In the genomic region with DNA sequence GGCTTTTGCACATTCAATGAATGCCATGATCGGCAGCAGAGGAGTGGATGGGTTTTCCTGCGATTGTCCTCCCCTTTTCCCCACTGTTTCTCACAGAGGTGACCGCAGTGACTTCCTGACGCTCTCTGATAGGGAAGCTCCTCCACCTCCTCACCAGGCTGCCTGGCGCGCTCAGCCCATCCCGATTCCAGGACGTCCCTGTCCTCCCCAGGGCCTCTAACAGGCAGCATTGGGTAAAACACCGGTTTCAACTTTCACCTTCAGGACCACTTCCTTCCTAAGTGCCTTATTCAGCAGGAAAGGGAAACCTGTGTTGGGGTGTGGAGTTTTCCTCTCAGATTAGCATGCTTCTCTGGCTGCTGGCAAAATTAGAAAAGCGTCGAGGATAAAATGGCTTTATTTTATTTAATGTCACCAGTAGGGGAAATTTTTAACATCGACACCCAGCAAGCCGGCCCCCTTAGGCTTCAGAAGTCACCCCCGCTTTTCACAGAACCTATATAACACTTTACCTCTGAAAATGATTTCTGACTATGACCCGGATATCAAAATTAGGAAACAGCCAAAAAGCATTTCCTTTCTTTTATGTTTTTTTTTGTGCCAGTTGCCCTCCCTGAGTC, we compare ENCODE assay signal across 8 cellular contexts.
DNase-seq lines count a peak whose midpoint lies in the region; ATAC-seq and TF ChIP-seq lines count a peak whose summit lies in the region.

No MANE protein-coding gene starts in this region.

- TF ChIP-seq CTCF in sigmoid colon (IDR thresholded peaks at IDR 0.05): no peak

- TF ChIP-seq EP300 in sigmoid colon (IDR thresholded peaks at IDR 0.05): no peak

- H3K36me3 Mint-ChIP-seq in activated T-helper 1 cell treated with anti-CD3 and anti-CD28 coated beads, Interleukin-12 subunit alpha, Interleukin-12 subunit beta, Interleukin-2, Interleukin-4 antibody, amounts not matched to agents 30 ng/mL and 10 ng/mL and 1 ng/mL, durations not matched to agents 14 hours and 24 hours and 36 hours (ENCODE audit: low read depth): no peaks in the 10 kb centered on the region

- H3K27ac ChIP-seq in sigmoid colon: peak overlapping the region in 3 of 4 donors; percentile 2 to 53 (median 7)

- peaks cover 8% of the 10 kb centered on the region for H3K27me3 Mint-ChIP-seq in activated T-helper 1 cell treated with anti-CD3 and anti-CD28 coated beads, Interleukin-12 subunit alpha, Interleukin-12 subunit beta, Interleukin-2, Interleukin-4 antibody, amounts not matched to agents 30 ng/mL and 10 ng/mL and 1 ng/mL, durations not matched to agents 14 hours and 24 hours and 36 hours (ENCODE audit: insufficient read depth)

- no peak overlapping the region for H3K27ac Mint-ChIP-seq in activated T-helper 1 cell treated with anti-CD3 and anti-CD28 coated beads, Interleukin-12 subunit alpha, Interleukin-12 subunit beta, Interleukin-2, Interleukin-4 antibody, amounts not matched to agents 30 ng/mL and 10 ng/mL and 1 ng/mL, durations not matched to agents 14 hours and 24 hours and 36 hours

- peak overlapping the region; percentile 51 for H3K4me3 Mint-ChIP-seq in activated T-helper 1 cell treated with anti-CD3 and anti-CD28 coated beads, Interleukin-12 subunit alpha, Interleukin-12 subunit beta, Interleukin-2, Interleukin-4 antibody, amounts not matched to agents 30 ng/mL and 10 ng/mL and 1 ng/mL, durations not matched to agents 14 hours and 24 hours and 36 hours

- no peaks in the 10 kb centered on the region for H3K9me3 ChIP-seq in sigmoid colon

- H3K4me1 ChIP-seq in sigmoid colon: peaks cover 0 to 12% (median 3%) of the 10 kb centered on the region in 4 donors

- peak; percentile 38 for ATAC-seq in GM18498 (IDR thresholded peaks at IDR 0.05; ENCODE audit: unreplicated experiment)

- no peak for TF ChIP-seq POLR2A in sigmoid colon (IDR thresholded peaks at IDR 0.05)

- H3K4me3 ChIP-seq in H7 (ENCODE audit: insufficient read depth, low read depth, low read length) (no peak overlapping the region), sigmoid colon (peak overlapping the region in 3 of 4 donors; percentile 4 to 26 (median 16))

- intact Hi-C loops in activated T-helper 1 cell treated with anti-CD3 and anti-CD28 coated beads, Interleukin-12 subunit alpha, Interleukin-12 subunit beta, Interleukin-2, Interleukin-4 antibody, amounts not matched to agents 30 ng/mL and 10 ng/mL and 1 ng/mL, durations not matched to agents 14 hours and 24 hours and 36 hours (cut with micrococcal nuclease): loop anchor here (1.0 to 10.0 kb wide), 8 partner anchors 79 to 1680 kb away; no protein-coding TSS in a partner anchor
- intact Hi-C loops in sigmoid colon (cut with DNase I): no loop called here

- no peaks in the 10 kb centered on the region for H3K27me3 ChIP-seq in H7 (ENCODE audit: control insufficient read depth, insufficient read depth, low read length)
- H3K27me3 ChIP-seq in sigmoid colon: no peaks in the 10 kb centered on the region

- no peaks in the 10 kb centered on the region for H3K36me3 ChIP-seq in H7 (replicated peaks; ENCODE audit: control insufficient read depth, insufficient read depth, low read length)
- H3K36me3 ChIP-seq in sigmoid colon: no peaks in the 10 kb centered on the region

- DNase-seq in H7 (peak; percentile 28), NCI-H1105 treated with DMSO at 0.1 percent for 48 hours (lab: John Stamatoyannopoulos, UW) (peak; percentile 58), iPS DF 19.7 (ENCODE audit: low read depth, low spot score) (peak; percentile 68), sigmoid colon (peak; percentile 62), SKM-1 (lab: John Stamatoyannopoulos, UW; ENCODE audit: unreplicated experiment) (no peak)
- DNase-seq in activated T-helper 1 cell treated with anti-CD3 and anti-CD28 coated beads, Interleukin-12 subunit alpha, Interleukin-12 subunit beta, Interleukin-2, Interleukin-4 antibody, amounts not matched to agents 30 ng/mL and 10 ng/mL and 1 ng/mL, durations not matched to agents 14 hours and 24 hours and 36 hours (ENCODE audit: low spot score): no peak
- no peak for DNase-seq in effector CD4-positive, alpha-beta T cell

- peaks cover 19% of the 10 kb centered on the region for H3K4me1 Mint-ChIP-seq in activated T-helper 1 cell treated with anti-CD3 and anti-CD28 coated beads, Interleukin-12 subunit alpha, Interleukin-12 subunit beta, Interleukin-2, Interleukin-4 antibody, amounts not matched to agents 30 ng/mL and 10 ng/mL and 1 ng/mL, durations not matched to agents 14 hours and 24 hours and 36 hours (ENCODE audit: low read depth)

- 26 to 32% methylated on average over 15 of the region's 15 CpGs for WGBS in sigmoid colon, 2 donors

- H3K9me3 Mint-ChIP-seq in activated T-helper 1 cell treated with anti-CD3 and anti-CD28 coated beads, Interleukin-12 subunit alpha, Interleukin-12 subunit beta, Interleukin-2, Interleukin-4 antibody, amounts not matched to agents 30 ng/mL and 10 ng/mL and 1 ng/mL, durations not matched to agents 14 hours and 24 hours and 36 hours: no peaks in the 10 kb centered on the region

Comparison
In these comparisons a context has a peak if more than half of its experiments do, and no peak if none do; other contexts are left out.
1. DNase-seq: peak in H7 (single experiment), NCI-H1105 treated with DMSO at 0.1 percent for 48 hours (single experiment), iPS DF 19.7 (single experiment) and sigmoid colon (single experiment); none in activated T-helper 1 cell treated with anti-CD3 and anti-CD28 coated beads, Interleukin-12 subunit alpha, Interleukin-12 subunit beta, Interleukin-2, Interleukin-4 antibody, amounts not matched to agents 30 ng/mL and 10 ng/mL and 1 ng/mL, durations not matched to agents 14 hours and 24 hours and 36 hours (single experiment), effector CD4-positive, alpha-beta T cell (single experiment) and SKM-1 (single experiment).